2 cellular contexts compared by ENCODE assay signal in genomic region chr20:56433880-56434255, GRCh38.
TF ChIP-seq lines count a peak whose summit lies in the region.

No MANE protein-coding gene starts in this region.

TF ChIP-seq in SK-N-SH, 30 proteins besides CTCF, POLR2A, EP300 and RAD21 (continued from another document):
- TF ChIP-seq CHD2 (IDR thresholded peaks at IDR 0.05; ENCODE audit: low read length, partially characterized antibody) (no peak), SIN3A (IDR thresholded peaks at IDR 0.05; ENCODE audit: borderline replicate concordance, low read depth, low read length) (no peak), GABPA (IDR thresholded peaks at IDR 0.05; ENCODE audit: low read depth) (no peak), MAX (IDR thresholded peaks at IDR 0.05; ENCODE audit: low read depth) (no peak), JUND (IDR thresholded peaks at IDR 0.05) (no peak), FOXM1 (IDR thresholded peaks at IDR 0.05; ENCODE audit: low read depth) (no peak), RFX5 (IDR thresholded peaks at IDR 0.05; ENCODE audit: low read length) (no peak), SMC3 (IDR thresholded peaks at IDR 0.05; ENCODE audit: low read depth, low read length) (no peak)

TF ChIP-seq in SK-N-SH treated with all-trans-retinoic acid at 6 μM for 48 hours, 23 proteins besides CTCF, POLR2A, EP300 and RAD21 (continued from another document):
- TF ChIP-seq TSHZ2 (CRISPR knock-in tag; IDR thresholded peaks at IDR 0.05): no peak
- no peak for TF ChIP-seq ZFP3 (CRISPR knock-in tag; IDR thresholded peaks at IDR 0.05)
- no peak for TF ChIP-seq POU6F1 (CRISPR knock-in tag; IDR thresholded peaks at IDR 0.05; ENCODE audit: borderline replicate concordance, low read depth)
- no peak for TF ChIP-seq TOX (CRISPR knock-in tag; IDR thresholded peaks at IDR 0.05; ENCODE audit: borderline replicate concordance)
- TF ChIP-seq ARNTL (CRISPR knock-in tag; IDR thresholded peaks at IDR 0.05; ENCODE audit: borderline replicate concordance, low read depth): no peak
- no peak for TF ChIP-seq BACH2 (CRISPR knock-in tag; IDR thresholded peaks at IDR 0.05; ENCODE audit: borderline replicate concordance)
- no peak for TF ChIP-seq CREB5 (CRISPR knock-in tag; IDR thresholded peaks at IDR 0.05; ENCODE audit: low read depth)
- TF ChIP-seq CSRNP3 (CRISPR knock-in tag; IDR thresholded peaks at IDR 0.05): no peak
- TF ChIP-seq ZC3H10 (CRISPR knock-in tag; IDR thresholded peaks at IDR 0.05): no peak
- no peak for TF ChIP-seq ZNF8 (CRISPR knock-in tag; IDR thresholded peaks at IDR 0.05)
- no peak for TF ChIP-seq OSR1 (CRISPR knock-in tag; IDR thresholded peaks at IDR 0.05)
- TF ChIP-seq PPARA (CRISPR knock-in tag; IDR thresholded peaks at IDR 0.05; ENCODE audit: borderline replicate concordance): no peak
